18 cellular contexts compared by ENCODE assay signal in genomic region chr10:36115364-36115763, GRCh38.
"Had no signal": no experiment of that assay in that cellular context is flagged by ENCODE, and none has a peak within 500 bp of the region (broad histone marks: within the 10 kb centered on the region; RNA-seq: fewer than 3 reads in every experiment).

No MANE protein-coding gene starts in this region.

- H3K36me3 ChIP-seq: lower lobe of right lung, neutrophil, stomach, thoracic aorta, transverse colon had no signal

- H3K36me3 Mint-ChIP-seq: memory B cell; naive thymus-derived CD4-positive, alpha-beta T cell had no signal

- H3K4me1 ChIP-seq: lower lobe of right lung had no signal

- H3K4me3 ChIP-seq: dorsolateral prefrontal cortex, lower lobe of right lung, stomach, thoracic aorta, transverse colon had no signal

- H3K4me1 Mint-ChIP-seq: memory B cell; naive thymus-derived CD4-positive, alpha-beta T cell had no signal

- H3K27ac Mint-ChIP-seq: memory B cell; naive thymus-derived CD4-positive, alpha-beta T cell had no signal

- H3K4me3 Mint-ChIP-seq: memory B cell; naive thymus-derived CD4-positive, alpha-beta T cell had no signal

- DNase-seq: cortex of kidney; dorsolateral prefrontal cortex; effector CD8-positive, alpha-beta T cell; foreskin melanocyte; head of caudate nucleus; hippocampal formation; kidney glomerular epithelial cell; lower lobe of right lung; naive thymus-derived CD4-positive, alpha-beta T cell; stimulated activated naive CD4-positive, alpha-beta T cell; stomach; substantia nigra; transverse colon had no signal

- H3K27me3 Mint-ChIP-seq: memory B cell; naive thymus-derived CD4-positive, alpha-beta T cell had no signal

- H3K9me3 ChIP-seq: lower lobe of right lung, neutrophil, stomach, thoracic aorta, transverse colon had no signal

- ATAC-seq: left lobe of liver; naive thymus-derived CD4-positive, alpha-beta T cell; sciatic nerve had no signal
